In the genomic region with DNA sequence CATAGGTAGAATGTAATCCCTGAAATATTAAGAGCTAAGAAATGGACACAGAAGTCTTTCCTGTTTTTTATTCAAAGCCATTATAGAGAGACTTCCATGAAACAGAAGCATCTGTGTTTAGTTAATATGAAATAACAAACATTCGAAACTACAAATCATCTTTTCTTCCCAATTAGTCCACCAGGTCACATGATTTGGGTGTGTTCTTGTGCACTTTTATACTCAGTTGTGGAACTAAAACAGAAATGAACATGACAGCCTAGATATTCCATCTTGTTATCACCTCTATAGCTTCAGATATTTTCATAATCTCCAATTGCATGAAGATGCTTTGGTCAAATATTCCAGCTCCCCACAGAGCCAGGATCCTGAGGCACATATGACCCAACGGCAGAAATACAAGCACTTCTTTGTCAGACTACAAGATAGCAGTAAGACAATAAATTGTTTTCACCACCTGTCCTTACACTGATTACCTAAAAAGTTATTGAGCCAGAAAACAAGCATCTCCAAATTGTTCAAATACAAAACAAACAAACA, we compare ENCODE assay signal across 22 cellular contexts.
DNase-seq lines count a peak whose midpoint lies in the region; ATAC-seq, FAIRE-seq and TF ChIP-seq lines count a peak whose summit lies in the region.
"Had no signal": no experiment of that assay in that cellular context is flagged by ENCODE, and none has a peak within 500 bp of the region (broad histone marks: within the 10 kb centered on the region; RNA-seq: fewer than 3 reads in every experiment).

No MANE protein-coding gene starts in this region.

- POLR2A ChIA-PET in Panc1 (lab: Charles Lee) = no interaction called here

- peaks cover 46% of the 10 kb centered on the region for H3K4me1 ChIP-seq in Panc1 (ENCODE audit: control insufficient read depth, insufficient read depth, low read length)
- H3K4me1 ChIP-seq in aorta (ENCODE audit: control insufficient read depth in 1 of 2, insufficient read depth in 2 of 2, low read length in 2 of 2) = no peaks in the 10 kb centered on the region
- H3K4me1 ChIP-seq: prostate gland had no signal

- no peak for TF ChIP-seq POLR2A in H54 (IDR thresholded peaks at IDR 0.05; ENCODE audit: low read depth, low read length)

- H3K27ac ChIP-seq in Panc1 (ENCODE audit: low read length) (peak overlapping the region; percentile 99), substantia nigra (ENCODE audit: low read depth, low read length, poor library complexity, severe bottlenecking) (peak overlapping the region; percentile 35), aorta (ENCODE audit: low read depth in 1 of 2, low read length in 2 of 2) (no peak overlapping the region)
- H3K27ac ChIP-seq: 22Rv1, HL-60, prostate gland, SK-N-MC, spleen, upper lobe of left lung had no signal

- H3K36me3 ChIP-seq in Panc1 (ENCODE audit: control insufficient read depth, insufficient read depth, low read length) (no peaks in the 10 kb centered on the region), aorta (ENCODE audit: control insufficient read depth in 1 of 2, insufficient read depth in 2 of 2, low read length in 1 of 2) (no peaks in the 10 kb centered on the region)
- H3K36me3 ChIP-seq: prostate gland, spleen, upper lobe of left lung had no signal

- TF ChIP-seq CTCF in Panc1 (IDR thresholded peaks at IDR 0.05) = no peak

- CTCF ChIA-PET in Panc1 (lab: Charles Lee) = no interaction called here

- FAIRE-seq in H54 (lab: Jason Lieb, UNC) = no peak

- intact Hi-C loops in Panc1 (cut with micrococcal nuclease; ENCODE audit: unreplicated experiment) (no loop called here), aorta (cut with DNase I) (loop anchor here in 1 of 2 donors (5.0 kb wide), 1 partner anchor 36 kb away; no protein-coding TSS in a partner anchor)

- no peaks in the 10 kb centered on the region for H3K27me3 ChIP-seq in Panc1 (ENCODE audit: control insufficient read depth, insufficient read depth, low read length)
- H3K27me3 ChIP-seq in aorta (ENCODE audit: control insufficient read depth in 1 of 2, insufficient read depth in 2 of 2, low read length in 1 of 2) = no peaks in the 10 kb centered on the region

- BruUV-seq in Panc1 (replicated peaks; lab: Mats Ljungman, UMichigan) = no TSS peak

- H3K4me3 ChIP-seq in Panc1 (ENCODE audit: low read depth in 2 of 2, low read length in 2 of 2) = no peak overlapping the region
- no peak overlapping the region for H3K4me3 ChIP-seq in aorta (ENCODE audit: low read length in 2 of 2)
- H3K4me3 ChIP-seq: prostate gland, SK-N-MC, spleen, upper lobe of left lung had no signal

- no peak for ATAC-seq in Panc1
- no peak for ATAC-seq in aorta (ENCODE audit: low FRiP score)
- ATAC-seq: left ventricle myocardium superior had no signal

- DNase-seq in DMS79 treated with DMSO at 0.1 percent for 48 hours (lab: John Stamatoyannopoulos, UW) (peak; percentile 40), DMS79 (lab: John Stamatoyannopoulos, UW) (no peak), Panc1 (ENCODE audit: low read depth, low spot score) (no peak), fibroblast of peridontal ligament (ENCODE audit: extremely low read depth) (peak; percentile 38), substantia nigra (lab: John Stamatoyannopoulos, UW) (peak in 1 of 49 donors; percentile 11), aorta (no peak), H54 (ENCODE audit: insufficient read length, low spot score) (no peak), NCI-H446 (lab: John Stamatoyannopoulos, UW) (no peak)
- DNase-seq: activated CD4-positive, alpha-beta memory T cell treated with anti-CD3 and anti-CD28 coated beads for 36 hours; activated naive CD4-positive, alpha-beta T cell treated with anti-CD3 and anti-CD28 coated beads, Interleukin-2, amount 10 ng/mL, durations not matched to agents 7 days and 5 days; activated T-cell treated with anti-CD3 and anti-CD28 coated beads, Interleukin-2, amount 50 U/mL, for 1 hour; cerebellar nuclear complex; effector CD8-positive, alpha-beta T cell; left ventricle myocardium superior; NCI-H1694 treated with DMSO at 0.1 percent for 48 hours; spleen; stimulated activated CD4-positive, alpha-beta T cell treated with anti-CD3 and anti-CD28 coated beads, Interleukin-4, amount 100 ng/mL, for 24 hours; upper lobe of left lung had no signal

- WGBS in aorta, 2 donors = 90 to 94% methylated on average over 2 of the region's 2 CpGs

- H3K9me3 ChIP-seq in Panc1 (ENCODE audit: control insufficient read depth, insufficient read depth, low read depth, low read length) = no peaks in the 10 kb centered on the region
- H3K9me3 ChIP-seq in aorta (ENCODE audit: control insufficient read depth, low read length) = no peaks in the 10 kb centered on the region
- H3K9me3 ChIP-seq: prostate gland, spleen, upper lobe of left lung had no signal

- in situ Hi-C loops in Panc1 (cut with HindIII; ENCODE audit: low pct_unique_long_range_greater_than_20kb, low sequenced_read_pairs) = no loop called here

Comparison
In these comparisons a context has a peak if more than half of its experiments do, and no peak if none do; other contexts are left out.
1. DNase-seq: peak in DMS79 treated with DMSO at 0.1 percent for 48 hours (single experiment) and fibroblast of peridontal ligament (single experiment); none in DMS79 (single experiment), Panc1 (single experiment), aorta (0 of 2), H54 (single experiment) and NCI-H446 (0 of 2).
2. H3K27ac ChIP-seq: peak in Panc1 (single experiment) and substantia nigra (single experiment); none in aorta (0 of 2).